ENCODE assay signal across 32 cellular contexts in the genomic region with DNA sequence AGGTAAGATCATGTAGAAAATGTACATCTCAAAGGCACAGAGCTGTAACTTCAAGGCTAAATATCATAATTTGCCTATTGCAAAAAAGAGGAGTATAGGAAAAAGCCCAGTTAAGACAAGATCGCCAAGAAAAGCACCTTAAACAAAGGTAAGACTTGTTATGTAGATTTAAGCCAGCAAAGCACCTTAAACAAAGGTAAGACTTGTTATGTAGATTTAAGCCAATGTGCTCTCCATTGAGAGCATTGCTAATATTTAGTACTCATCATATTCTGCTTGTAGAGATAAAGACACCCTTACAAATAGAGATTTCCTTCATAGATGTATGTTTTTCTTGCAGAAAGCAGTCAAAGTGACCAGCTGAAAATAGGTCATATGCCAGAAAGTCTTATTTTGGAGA.
"Had no signal": no experiment of that assay in that cellular context is flagged by ENCODE, and none has a peak within 500 bp of the region (broad histone marks: within the 10 kb centered on the region; RNA-seq: fewer than 3 reads in every experiment).

No MANE protein-coding gene starts in this region.

- H3K4me3 ChIP-seq: colonic mucosa, gastroesophageal sphincter, heart left ventricle, hepatocyte, left lung, mucosa of descending colon, pancreas, right atrium auricular region, smooth muscle cell, suprapubic skin, vagina had no signal

- DNase-seq: colonic mucosa; effector CD8-positive, alpha-beta T cell; endodermal cell; foreskin fibroblast; heart left ventricle; kidney; left lung; mesenchymal stem cell; mucosa of descending colon; naive B cell; pancreas; stimulated activated CD4-positive, alpha-beta T cell treated with anti-CD3 and anti-CD28 coated beads, Interleukin-12 subunit alpha, Interleukin-12 subunit beta, amount 100 ng/mL, for 4 hours; stimulated activated CD4-positive, alpha-beta T cell treated with anti-CD3 and anti-CD28 coated beads, Interleukin-1b, Interleukin-23, amount 100 ng/mL, for 48 hours; stimulated activated CD4-positive, alpha-beta T cell treated with anti-CD3 and anti-CD28 coated beads, Interleukin-4, amount 100 ng/mL, for 1 hour; stimulated activated CD8-positive, alpha-beta memory T cell treated with anti-CD3 and anti-CD28 coated beads, Interleukin-4, amount 100 ng/mL, for 48 hours; stimulated activated naive CD4-positive, alpha-beta T cell; stimulated activated naive CD8-positive, alpha-beta T cell treated with anti-CD3 and anti-CD28 coated beads, Interleukin-15, amount 100 ng/mL, for 72 hours; trophoblast cell had no signal

- H3K36me3 ChIP-seq: colonic mucosa, gastroesophageal sphincter, heart left ventricle, left lung, neutrophil, pancreas, right atrium auricular region, suprapubic skin, vagina had no signal

- H3K4me1 Mint-ChIP-seq: endodermal cell; mesothelial cell of epicardium; naive B cell; neural crest cell; stimulated activated naive CD8-positive, alpha-beta T cell treated with anti-CD3 and anti-CD28 coated beads, Interleukin-15, amount 100 ng/mL, for 72 hours had no signal

- H3K4me3 Mint-ChIP-seq: dendritic cell treated with granulocyte-macrophage colony-stimulating factor and Interleukin-4, amounts not matched to agents 40 ng/mL and 50 ng/mL, for 4 days; endodermal cell; mesothelial cell of epicardium; naive B cell; natural killer cell treated with Interleukin-12 subunit alpha and Interleukin-12 subunit beta and Interleukin-15 and Interleukin-18, amount 100 ng/mL, for 72 hours; neural crest cell; stimulated activated naive CD8-positive, alpha-beta T cell treated with anti-CD3 and anti-CD28 coated beads, Interleukin-15, amount 100 ng/mL, for 72 hours had no signal

- H3K9me3 ChIP-seq: colonic mucosa, neutrophil, pancreas, vagina had no signal

- H3K4me2 ChIP-seq: hepatocyte, smooth muscle cell had no signal

- H3K27me3 ChIP-seq: colonic mucosa, gastroesophageal sphincter, heart left ventricle, hepatocyte, left lung, neutrophil, pancreas, right atrium auricular region, suprapubic skin, vagina had no signal

- ATAC-seq: esophagus mucosa; gastroesophageal sphincter; heart left ventricle; left lung; mucosa of descending colon; natural killer cell treated with Interleukin-12 subunit alpha and Interleukin-12 subunit beta and Interleukin-15 and Interleukin-18, amount 100 ng/mL, for 72 hours; pancreas; sciatic nerve; stimulated activated naive CD8-positive, alpha-beta T cell treated with anti-CD3 and anti-CD28 coated beads, Interleukin-15, amount 100 ng/mL, for 72 hours had no signal

- H3K27ac Mint-ChIP-seq: dendritic cell treated with granulocyte-macrophage colony-stimulating factor and Interleukin-4, amounts not matched to agents 40 ng/mL and 50 ng/mL, for 4 days; endodermal cell; mesothelial cell of epicardium; naive B cell; natural killer cell treated with Interleukin-12 subunit alpha and Interleukin-12 subunit beta and Interleukin-15 and Interleukin-18, amount 100 ng/mL, for 72 hours; stimulated activated naive CD8-positive, alpha-beta T cell treated with anti-CD3 and anti-CD28 coated beads, Interleukin-15, amount 100 ng/mL, for 72 hours had no signal

- H3K27ac ChIP-seq: colonic mucosa, epithelial cell of prostate, gastroesophageal sphincter, heart left ventricle, hepatocyte, left lung, neutrophil, pancreas, right atrium auricular region, suprapubic skin, vagina had no signal

- H3K27me3 Mint-ChIP-seq: dendritic cell treated with granulocyte-macrophage colony-stimulating factor and Interleukin-4, amounts not matched to agents 40 ng/mL and 50 ng/mL, for 4 days; naive B cell; natural killer cell treated with Interleukin-12 subunit alpha and Interleukin-12 subunit beta and Interleukin-15 and Interleukin-18, amount 100 ng/mL, for 72 hours; stimulated activated naive CD8-positive, alpha-beta T cell treated with anti-CD3 and anti-CD28 coated beads, Interleukin-15, amount 100 ng/mL, for 72 hours had no signal

- H3K9me3 Mint-ChIP-seq: natural killer cell treated with Interleukin-12 subunit alpha and Interleukin-12 subunit beta and Interleukin-15 and Interleukin-18, amount 100 ng/mL, for 72 hours had no signal

- H3K36me3 Mint-ChIP-seq: mesothelial cell of epicardium; natural killer cell treated with Interleukin-12 subunit alpha and Interleukin-12 subunit beta and Interleukin-15 and Interleukin-18, amount 100 ng/mL, for 72 hours had no signal

- H3K4me1 ChIP-seq: colonic mucosa, gastroesophageal sphincter, heart left ventricle, left lung, pancreas, right atrium auricular region, suprapubic skin, vagina had no signal
